Comparison of ENCODE assay signal across 8 cellular contexts in the genomic region with DNA sequence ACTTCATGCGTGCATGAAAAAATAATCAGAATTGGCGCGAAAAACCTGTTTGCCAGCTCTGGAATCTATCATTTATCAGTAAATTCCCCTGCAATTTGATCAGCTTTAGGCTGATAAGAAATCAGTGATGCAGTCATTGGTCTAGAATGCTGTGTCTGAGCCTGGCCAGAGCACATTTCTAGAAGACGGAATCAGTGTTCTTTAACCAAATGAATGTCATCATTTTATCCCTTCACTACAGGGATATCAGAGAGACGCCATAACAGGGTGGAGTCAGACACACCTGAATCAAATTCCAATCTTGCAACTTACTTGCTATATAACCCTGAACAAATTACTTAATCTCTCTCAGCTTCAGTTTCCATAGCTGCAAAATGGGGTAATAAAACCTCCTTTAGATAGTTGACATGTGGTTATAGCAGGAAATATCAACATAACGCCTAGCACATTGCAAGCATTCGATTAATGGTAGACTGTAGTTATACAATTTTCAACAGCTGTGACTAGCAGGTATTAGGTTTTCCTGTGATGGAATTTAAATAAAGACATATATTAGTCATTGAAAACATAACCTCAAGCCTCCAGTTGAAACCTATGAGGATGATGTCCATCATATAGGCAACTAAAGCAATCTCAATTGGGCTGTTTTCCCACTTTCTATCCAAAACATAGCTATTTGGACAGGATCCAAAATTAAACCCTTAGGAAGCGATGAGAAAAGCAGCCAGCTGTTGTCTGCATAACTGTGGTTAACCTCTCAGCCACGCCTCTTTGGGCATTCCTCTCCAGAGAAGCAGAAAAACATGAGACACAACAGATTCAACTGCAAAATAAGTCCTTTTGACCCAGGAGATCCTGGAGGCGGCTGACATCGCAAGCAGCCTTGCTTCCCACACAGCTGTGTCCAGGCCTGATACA. TPM values are rescaled to one million over a fixed set of nuclear protein-coding genes. Genes with fewer than 3 reads are reported as not detected.
A peak's percentile ranks its signal among the peaks of the same experiment; 100 is the strongest.
DNase-seq lines count a peak whose midpoint lies in the region; ATAC-seq and TF ChIP-seq lines count a peak whose summit lies in the region.

No MANE protein-coding gene starts in this region.

- no peaks in the 10 kb centered on the region for H3K36me3 Mint-ChIP-seq in CD4-positive, alpha-beta memory T cell
- no peaks in the 10 kb centered on the region for H3K36me3 Mint-ChIP-seq in type B pancreatic cell

- H3K9me3 Mint-ChIP-seq in CD4-positive, alpha-beta memory T cell: peaks cover 0 to 3% (median 0%) of the 10 kb centered on the region in 8 donors
- no peaks in the 10 kb centered on the region for H3K9me3 Mint-ChIP-seq in type B pancreatic cell

- no peaks in the 10 kb centered on the region for H3K36me3 ChIP-seq in CD4-positive, alpha-beta memory T cell (ENCODE audit: insufficient read depth, low read length)

- POLR2A ChIA-PET in CD4-positive, alpha-beta memory T cell (lab: Charles Lee; ENCODE audit: partially characterized antibody): interaction anchor here (0.9 to 5.2 kb wide), 13 partner anchors 10 to 246 kb away, joined by 3 to 59 read pairs (median 4); partner anchors contain the start of gene UBL3

- peak; percentile 49 to 56 (median 51) for DNase-seq in CD4-positive, alpha-beta memory T cell
- DNase-seq in M059J (ENCODE audit: low read depth) (peak; percentile 88), foreskin keratinocyte (peak; percentile 91 to 94), type B pancreatic cell (ENCODE audit: extremely low spot score, unreplicated experiment) (no peak), GDM1 (lab: John Stamatoyannopoulos, UW) (no peak), NOMO-1 (lab: John Stamatoyannopoulos, UW; ENCODE audit: unreplicated experiment in 2 of 2) (no peak)
- peak; percentile 19 for DNase-seq in activated CD8-positive, alpha-beta memory T cell treated with anti-CD3 and anti-CD28 coated beads, Interleukin-2, amount 50 U/mL, for 4 hours

- peak overlapping the region; percentile 86 to 97 (median 92) for H3K4me3 Mint-ChIP-seq in CD4-positive, alpha-beta memory T cell
- peak overlapping the region; percentile 11 for H3K4me3 Mint-ChIP-seq in type B pancreatic cell

- intact Hi-C loops in CD4-positive, alpha-beta memory T cell (cut with micrococcal nuclease): loop anchor here (1.0 kb wide), 2 partner anchors 34 to 52 kb away; partner anchors contain the start of gene UBL3

- no peaks in the 10 kb centered on the region for H3K9me3 ChIP-seq in CD4-positive, alpha-beta memory T cell (ENCODE audit: control insufficient read depth in 1 of 2, low read length in 2 of 2)

- peak; percentile 91 for ATAC-seq in foreskin keratinocyte
- ATAC-seq in HG02759 (IDR thresholded peaks at IDR 0.05; ENCODE audit: unreplicated experiment): no peak

- peaks cover 0 to 1% of the 10 kb centered on the region in 2 donors for H3K27me3 Mint-ChIP-seq in CD4-positive, alpha-beta memory T cell
- no peaks in the 10 kb centered on the region for H3K27me3 Mint-ChIP-seq in type B pancreatic cell

- TF ChIP-seq CTCF in foreskin keratinocyte (conservative IDR thresholded peaks at IDR 0.05) (no peak), type B pancreatic cell (conservative IDR thresholded peaks at IDR 0.05) (no peak)

- H3K4me3 ChIP-seq in CD4-positive, alpha-beta memory T cell (ENCODE audit: low read length in 2 of 2): peak overlapping the region; percentile 7 to 36

- H3K4me1 ChIP-seq in CD4-positive, alpha-beta memory T cell (ENCODE audit: insufficient read depth, low read length): peaks cover 28% of the 10 kb centered on the region
- H3K4me1 ChIP-seq in foreskin keratinocyte: peaks cover 11% of the 10 kb centered on the region

- H3K27me3 ChIP-seq in CD4-positive, alpha-beta memory T cell (ENCODE audit: insufficient read depth, low read length): no peaks in the 10 kb centered on the region
- H3K27me3 ChIP-seq in foreskin keratinocyte: peaks cover 22% of the 10 kb centered on the region

- H3K27ac ChIP-seq in CD4-positive, alpha-beta memory T cell (ENCODE audit: low read depth, low read length): peak overlapping the region; percentile 32
- no peak overlapping the region for H3K27ac ChIP-seq in foreskin keratinocyte

- CTCF ChIA-PET in CD4-positive, alpha-beta memory T cell (lab: Charles Lee; ENCODE audit: partially characterized antibody): interaction anchor here (0.8 to 6.1 kb wide), 9 partner anchors 10 to 214 kb away, joined by 3 to 42 read pairs (median 5); partner anchors contain the start of gene UBL3

- peak overlapping the region; percentile 73 to 97 (median 95) for H3K27ac Mint-ChIP-seq in CD4-positive, alpha-beta memory T cell
- peak overlapping the region; percentile 91 for H3K27ac Mint-ChIP-seq in type B pancreatic cell

- H3K4me1 Mint-ChIP-seq in CD4-positive, alpha-beta memory T cell: peaks cover 16 to 29% (median 25%) of the 10 kb centered on the region in 4 donors
- H3K4me1 Mint-ChIP-seq in type B pancreatic cell (ENCODE audit: unreplicated experiment): peaks cover 26% of the 10 kb centered on the region

RNA-seq across cellular contexts. Expression of gene UBL3, which starts 51.6 kb away (rescaled TPM):
- total RNA-seq in CD4-positive, alpha-beta memory T cell: 10 to 100 TPM; 45.7 to 47.0 TPM
- polyA plus RNA-seq in CD4-positive, alpha-beta memory T cell: 10 to 100 TPM; 46.1 to 47.4 TPM
- total RNA-seq in M059J (2014; rRNA removed; shearing (Covaris generic)): 12.9 and 18.5 TPM in 2 replicates
- total RNA-seq in foreskin keratinocyte: 7.3 and 9.5 TPM in 2 replicates
- polyA plus RNA-seq in foreskin keratinocyte: 3.0 and 3.2 TPM in 2 replicates
- 37.7 and 47.7 TPM in 2 replicates for total RNA-seq in type B pancreatic cell (ENCODE audit: low replicate concordance)

Comparison
In these comparisons a context has a peak if more than half of its experiments do, and no peak if none do; other contexts are left out.
1. DNase-seq: peak in CD4-positive, alpha-beta memory T cell (5 of 5), M059J (single experiment), activated CD8-positive, alpha-beta memory T cell treated with anti-CD3 and anti-CD28 coated beads, Interleukin-2, amount 50 U/mL, for 4 hours (single experiment) and foreskin keratinocyte (2 of 2); none in type B pancreatic cell (single experiment), GDM1 (single experiment) and NOMO-1 (0 of 2).